Comparison of ENCODE assay signal across 24 cellular contexts in genomic region chr6:80938131-80938530, GRCh38.
DNase-seq lines count a peak whose midpoint lies in the region; ATAC-seq, FAIRE-seq and TF ChIP-seq lines count a peak whose summit lies in the region.
"Had no signal": no experiment of that assay in that cellular context is flagged by ENCODE, and none has a peak within 500 bp of the region (broad histone marks: within the 10 kb centered on the region; RNA-seq: fewer than 3 reads in every experiment).

No MANE protein-coding gene starts in this region.

- intact Hi-C loops in HepG2 (cut with micrococcal nuclease; ENCODE audit: unreplicated experiment) = no loop called here
- intact Hi-C loops in right lobe of liver (cut with DNase I) = no loop called here
- intact Hi-C loops in endothelial cell of umbilical vein (cut with micrococcal nuclease) = no loop called here

- H3K9ac ChIP-seq in HepG2 (ENCODE audit: insufficient read depth, low read depth, low read length) = no peak overlapping the region
- no peak overlapping the region for H3K9ac ChIP-seq in endothelial cell of umbilical vein (replicated peaks; ENCODE audit: extremely low read depth, insufficient read depth, low read length)
- H3K9ac ChIP-seq: BLaER1 treated with 17β-estradiol and CSF1 and Interleukin-3, amounts not matched to agents 10 nM and 100 nM had no signal

- no peaks in the 10 kb centered on the region for H3K36me3 ChIP-seq in HepG2 (replicated peaks in 1 of 2; ENCODE audit: control insufficient read depth in 1 of 2, insufficient read depth in 2 of 2, low read length in 2 of 2)
- H3K36me3 ChIP-seq in right lobe of liver = no peaks in the 10 kb centered on the region
- no peaks in the 10 kb centered on the region for H3K36me3 ChIP-seq in endothelial cell of umbilical vein (ENCODE audit: control insufficient read depth in 2 of 2, extremely low read depth in 1 of 2, insufficient read depth in 2 of 2, low read length in 2 of 2)
- H3K36me3 ChIP-seq: BLaER1 treated with 17β-estradiol and CSF1 and Interleukin-3, amounts not matched to agents 10 nM and 100 nM; HAP-1; SJSA1 had no signal

- TF ChIP-seq EP300 in HepG2 (IDR thresholded peaks at IDR 0.05; ENCODE audit: low read depth in 2 of 2, low read length in 2 of 2) = no peak
- TF ChIP-seq EP300 in HepG2 (CRISPR knock-in tag; IDR thresholded peaks at IDR 0.05; ENCODE audit: borderline replicate concordance) = no peak

- DNase-seq in HepG2 (ENCODE audit: low spot score) = no peak
- DNase-seq in right lobe of liver = no peak
- DNase-seq in KBM-7 = peak; percentile 7
- DNase-seq in endothelial cell of umbilical vein (ENCODE audit: low read depth, low spot score) = no peak
- DNase-seq in GM19239 (ENCODE audit: insufficient read length, low spot score) = no peak
- no peak for DNase-seq in COLO829 (ENCODE audit: low spot score)
- no peak for DNase-seq in iPS-NIHi11 (ENCODE audit: low spot score)
- DNase-seq: Caco-2; CD4-positive, alpha-beta memory T cell; DMS79 treated with DMSO at 0.1 percent for 48 hours; GOT3; Karpas-422; NCI-H1092 treated with DMSO at 0.1 percent for 48 hours; NCI-H1436; NCI-H187; NCI-H2081 treated with DMSO at 0.1 percent for 48 hours; NCI-H526; Right ventricle myocardium superior; RPMI8226 had no signal

- H3K27me3 ChIP-seq in HepG2 (ENCODE audit: control insufficient read depth in 1 of 2, insufficient read depth in 2 of 2, low read length in 2 of 2) (no peaks in the 10 kb centered on the region), right lobe of liver (no peaks in the 10 kb centered on the region), endothelial cell of umbilical vein (ENCODE audit: control insufficient read depth in 2 of 2, insufficient read depth in 2 of 2, low read length in 2 of 2) (no peaks in the 10 kb centered on the region)
- H3K27me3 ChIP-seq: BLaER1 treated with 17β-estradiol and CSF1 and Interleukin-3, amounts not matched to agents 10 nM and 100 nM; SJSA1 had no signal

- TF ChIP-seq CTCF in HepG2 (CRISPR knock-in tag; IDR thresholded peaks at IDR 0.05) (no peak), right lobe of liver (IDR thresholded peaks at IDR 0.05) (no peak), endothelial cell of umbilical vein (IDR thresholded peaks at IDR 0.05; ENCODE audit: extremely low read depth in 1 of 2, insufficient read depth in 1 of 2, low read depth in 1 of 2, low read length in 2 of 2) (no peak)

- H3K4me3 ChIP-seq in HepG2 (replicated peaks in 1 of 3; ENCODE audit: insufficient read depth in 1 of 3, low read depth in 2 of 3, low read length in 3 of 3) (no peak overlapping the region), right lobe of liver (no peak overlapping the region), endothelial cell of umbilical vein (replicated peaks in 1 of 3; ENCODE audit: insufficient read depth in 1 of 3, low read depth in 1 of 3, low read length in 3 of 3) (no peak overlapping the region)
- H3K4me3 ChIP-seq: BLaER1 treated with 17β-estradiol and CSF1 and Interleukin-3, amounts not matched to agents 10 nM and 100 nM; HAP-1; SJSA1 had no signal

- dilution Hi-C loops in endothelial cell of umbilical vein (cut with MboI; ENCODE audit: extremely low pct_ligation_motif_present, low sequenced_read_pairs) = no loop called here

- no TSS peak for BruUV-seq in HepG2 (replicated peaks; lab: Mats Ljungman, UMichigan)
- no TSS peak for BruUV-seq in endothelial cell of umbilical vein (replicated peaks; lab: Mats Ljungman, UMichigan)

- no peaks in the 10 kb centered on the region for H3K79me2 ChIP-seq in HepG2 (ENCODE audit: insufficient read depth, low read length)
- no peaks in the 10 kb centered on the region for H3K79me2 ChIP-seq in endothelial cell of umbilical vein (ENCODE audit: control insufficient read depth, insufficient read depth, low read length)

- WGBS in HepG2 (ENCODE audit: low lambda C conversion rate) = 0% methylated on average over 1 of the region's 1 CpG
- 21% methylated on average over 1 of the region's 1 CpG for WGBS in right lobe of liver (ENCODE audit: insufficient coverage, low coverage, low lambda C conversion rate, missing lambda C conversion rate)

- H3K4me2 ChIP-seq in HepG2 (ENCODE audit: low read depth, low read length) (no peak overlapping the region), endothelial cell of umbilical vein (ENCODE audit: insufficient read depth, low read length) (no peak overlapping the region)
- H3K4me2 ChIP-seq: BLaER1 treated with 17β-estradiol and CSF1 and Interleukin-3, amounts not matched to agents 10 nM and 100 nM had no signal

- CTCF ChIA-PET in HepG2 (lab: Yijun Ruan, JAX; ENCODE audit: low intra/inter-chr PET ratio, low total read pairs) (no interaction called here), endothelial cell of umbilical vein (lab: Charles Lee) (interaction anchor here (1.4 kb wide), 1 partner anchor 724 kb away, joined by 4 read pairs; no protein-coding TSS in a partner anchor)

- H4K20me1 ChIP-seq in HepG2 (ENCODE audit: insufficient read depth, low read length) = no peaks in the 10 kb centered on the region
- no peaks in the 10 kb centered on the region for H4K20me1 ChIP-seq in endothelial cell of umbilical vein (replicated peaks; ENCODE audit: control insufficient read depth, extremely low read depth, insufficient read depth, low read length)
- H4K20me1 ChIP-seq: BLaER1 treated with 17β-estradiol and CSF1 and Interleukin-3, amounts not matched to agents 10 nM and 100 nM had no signal

- in situ Hi-C loops in HepG2 (cut with HindIII; ENCODE audit: extremely low pct_ligation_motif_present, low pct_unique_long_range_greater_than_20kb) = no loop called here
- in situ Hi-C loops in KBM-7 (cut with MboI; ENCODE audit: low pct_unique_long_range_greater_than_20kb, low sequenced_read_pairs) = no loop called here

- H3K9me3 ChIP-seq in HepG2 (ENCODE audit: low read length) = peaks cover 86% of the 10 kb centered on the region
- H3K9me3 ChIP-seq in right lobe of liver = no peaks in the 10 kb centered on the region
- H3K9me3 ChIP-seq in endothelial cell of umbilical vein (replicated peaks; ENCODE audit: control insufficient read depth, insufficient read depth, low read length) = no peaks in the 10 kb centered on the region
- H3K9me3 ChIP-seq: Caco-2, HAP-1, SJSA1 had no signal

- no peak for TF ChIP-seq POLR2A in HepG2 (IDR thresholded peaks at IDR 0.05; ENCODE audit: insufficient read depth in 1 of 2, low read depth in 2 of 2, low read length in 2 of 2)
- TF ChIP-seq POLR2A in right lobe of liver (IDR thresholded peaks at IDR 0.05) = no peak
- TF ChIP-seq POLR2A in endothelial cell of umbilical vein (IDR thresholded peaks at IDR 0.05; ENCODE audit: low read depth, low read length) = no peak

- FAIRE-seq in HepG2 (lab: Jason Lieb, UNC) (no peak), endothelial cell of umbilical vein (lab: Jason Lieb, UNC) (no peak), GM19239 (lab: Jason Lieb, UNC) (no peak)

- no peaks in the 10 kb centered on the region for H3K9me1 ChIP-seq in endothelial cell of umbilical vein (replicated peaks; ENCODE audit: control insufficient read depth, extremely low read depth, insufficient read depth, low read length)

- H3K4me1 ChIP-seq in HepG2 (ENCODE audit: insufficient read depth, low read length) = no peaks in the 10 kb centered on the region
- H3K4me1 ChIP-seq in right lobe of liver = no peaks in the 10 kb centered on the region
- no peaks in the 10 kb centered on the region for H3K4me1 ChIP-seq in endothelial cell of umbilical vein (ENCODE audit: control insufficient read depth, extremely low read depth, insufficient read depth, low read length)
- H3K4me1 ChIP-seq: Caco-2, HAP-1, SJSA1 had no signal

- no peak overlapping the region for H2AFZ ChIP-seq in HepG2 (ENCODE audit: low read length)
- H2AFZ ChIP-seq in endothelial cell of umbilical vein (ENCODE audit: low read depth, low read length) = no peak overlapping the region

- POLR2A ChIA-PET in HepG2 (lab: Yijun Ruan, JAX) = no interaction called here
- POLR2A ChIA-PET in endothelial cell of umbilical vein (lab: Charles Lee) = no interaction called here

- TF ChIP-seq RAD21 in HepG2 (CRISPR knock-in tag; IDR thresholded peaks at IDR 0.05) = no peak

- ATAC-seq in HepG2 (no peak), right lobe of liver (no peak), HG02798 (IDR thresholded peaks at IDR 0.05; ENCODE audit: poor library complexity, unreplicated experiment) (no peak)

- no peak overlapping the region for H3K27ac ChIP-seq in HepG2 (ENCODE audit: extremely low read length, insufficient read depth, low read length)
- no peak overlapping the region for H3K27ac ChIP-seq in right lobe of liver
- no peak overlapping the region for H3K27ac ChIP-seq in endothelial cell of umbilical vein (ENCODE audit: insufficient read depth, low read depth, low read length)
- H3K27ac ChIP-seq: BLaER1 treated with 17β-estradiol and CSF1 and Interleukin-3, amounts not matched to agents 10 nM and 100 nM; HL-60; SJSA1 had no signal

TF ChIP-seq in HepG2, 621 proteins besides CTCF, POLR2A, EP300 and RAD21:
- TF ChIP-seq CHD4 (IDR thresholded peaks at IDR 0.05; ENCODE audit: borderline replicate concordance, low read length) = no peak
- TF ChIP-seq MNT (IDR thresholded peaks at IDR 0.05) = peak; percentile 89

TF ChIP-seq in endothelial cell of umbilical vein, 7 proteins besides CTCF, POLR2A, EP300 and RAD21:
- TF ChIP-seq POLR2AphosphoS5 (IDR thresholded peaks at IDR 0.05; ENCODE audit: insufficient read depth, low read depth, low read length) = no peak
- peak; percentile 18 for TF ChIP-seq MAX (IDR thresholded peaks at IDR 0.05; ENCODE audit: insufficient read depth, insufficient read length)
- TF ChIP-seq MYC (IDR thresholded peaks at IDR 0.05; ENCODE audit: low read depth, low read length) = no peak
- TF ChIP-seq JUN (IDR thresholded peaks at IDR 0.05; ENCODE audit: borderline replicate concordance, insufficient read depth, insufficient read length, low read depth) = no peak
- no peak for TF ChIP-seq GATA2 (IDR thresholded peaks at IDR 0.05; ENCODE audit: insufficient read depth, insufficient read length, low read depth, low read length)
- no peak for TF ChIP-seq FOS (IDR thresholded peaks at IDR 0.05; ENCODE audit: borderline replicate concordance, insufficient read depth, low read length)
- no peak for TF ChIP-seq EZH2 (IDR thresholded peaks at IDR 0.05; ENCODE audit: borderline replicate concordance, low read depth, low read length, severe bottlenecking)
